ENCODE assay signal across 8 cellular contexts in the genomic region with DNA sequence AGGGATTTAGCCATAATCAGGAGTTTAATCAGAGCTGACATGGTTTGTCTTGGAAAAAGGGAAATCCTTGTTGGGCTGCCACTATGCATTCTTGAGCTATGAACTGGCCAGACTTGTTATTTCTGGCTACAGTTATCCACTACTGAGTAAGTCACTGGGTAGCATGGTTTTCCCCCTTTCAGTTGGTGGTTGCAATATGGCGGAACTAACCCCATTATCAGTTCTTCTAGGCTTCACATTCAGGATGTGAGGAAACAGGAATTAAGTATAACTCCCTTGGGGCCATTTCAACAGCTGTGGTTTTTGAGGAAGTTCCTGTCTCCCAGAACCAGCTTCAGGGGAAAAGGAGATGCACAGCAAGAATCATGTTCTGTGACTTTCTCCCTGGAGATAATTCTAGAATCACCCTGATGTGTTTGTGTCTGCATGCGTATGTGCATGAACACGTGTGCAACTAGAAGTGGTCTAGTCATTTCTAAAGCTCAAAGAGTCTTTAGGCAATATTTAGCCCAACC.
DNase-seq lines count a peak whose midpoint lies in the region; ATAC-seq and TF ChIP-seq lines count a peak whose summit lies in the region.

No MANE protein-coding gene starts in this region.

- H3K27me3 ChIP-seq in AG04450 (ENCODE audit: control insufficient read depth, insufficient read depth, low read length) (no peaks in the 10 kb centered on the region), tibial nerve (no peaks in the 10 kb centered on the region)

- DNase-seq in AG04450 (ENCODE audit: low read depth, low spot score) = peak; percentile 49
- DNase-seq in NOMO-1 treated with dmso at 0.1 percent for 144 hours (lab: John Stamatoyannopoulos, UW; ENCODE audit: unreplicated experiment) = peak; percentile 74
- DNase-seq in fibroblast of mammary gland (ENCODE audit: low read depth) = peak; percentile 99
- no peak for DNase-seq in DMS79 (lab: John Stamatoyannopoulos, UW)
- DNase-seq in tibial nerve (ENCODE audit: low spot score in 2 of 2) = no peak
- DNase-seq in GOT3 (lab: John Stamatoyannopoulos, UW) = no peak

- WGBS in tibial nerve, 2 donors = 74% methylated on average over 3 of the region's 3 CpGs

- ATAC-seq in GM19452 (IDR thresholded peaks at IDR 0.05; ENCODE audit: unreplicated experiment) = peak; percentile 36
- no peak for ATAC-seq in GM19328 (IDR thresholded peaks at IDR 0.05; ENCODE audit: unreplicated experiment)

- TF ChIP-seq POLR2A in tibial nerve (IDR thresholded peaks at IDR 0.05) = no peak

- no peak overlapping the region for H3K4me3 ChIP-seq in AG04450 (ENCODE audit: low read depth, low read length)
- no peak overlapping the region for H3K4me3 ChIP-seq in fibroblast of mammary gland (ENCODE audit: control insufficient read depth, low read depth, low read length)
- H3K4me3 ChIP-seq in tibial nerve = no peak overlapping the region

- H3K9me3 ChIP-seq in AG04450 (ENCODE audit: control insufficient read depth, insufficient read depth, low read length) (no peaks in the 10 kb centered on the region), tibial nerve (no peaks in the 10 kb centered on the region)

- peak in 1 of 2 donors; percentile 46 for TF ChIP-seq EP300 in tibial nerve (IDR thresholded peaks at IDR 0.05)

- POLR2A ChIA-PET in AG04450 (lab: Yijun Ruan, JAX) = interaction anchor here (1.0 kb wide), 1 partner anchor 22 kb away, joined by 5 read pairs; no protein-coding TSS in a partner anchor

- no peak for TF ChIP-seq CTCF in AG04450 (IDR thresholded peaks at IDR 0.05; ENCODE audit: low read depth, low read length)
- no peak for TF ChIP-seq CTCF in fibroblast of mammary gland (conservative IDR thresholded peaks at IDR 0.05; ENCODE audit: control insufficient read depth, insufficient read depth, low read depth, low read length)
- no peak for TF ChIP-seq CTCF in tibial nerve (IDR thresholded peaks at IDR 0.05)

- H3K27ac ChIP-seq in AG04450 (ENCODE audit: low read depth, low read length) = peak overlapping the region; percentile 11
- no peak overlapping the region for H3K27ac ChIP-seq in tibial nerve

- H3K36me3 ChIP-seq in tibial nerve = no peaks in the 10 kb centered on the region

- no peaks in the 10 kb centered on the region for H3K4me1 ChIP-seq in tibial nerve

- CTCF ChIA-PET in AG04450 (lab: Charles Lee) = interaction anchor here (0.7 to 1.4 kb wide), 3 partner anchors 27 to 356 kb away, joined by 3 read pairs; no protein-coding TSS in a partner anchor

Comparison
In these comparisons a context has a peak if more than half of its experiments do, and no peak if none do; other contexts are left out.
1. DNase-seq: peak in AG04450 (single experiment), NOMO-1 treated with dmso at 0.1 percent for 144 hours (single experiment) and fibroblast of mammary gland (single experiment); none in DMS79 (single experiment), tibial nerve (0 of 2) and GOT3 (single experiment).